Comparison of ENCODE assay signal across 12 cellular contexts in genomic region chr13:49308104-49308875, GRCh38.
DNase-seq lines count a peak whose midpoint lies in the region; ATAC-seq and TF ChIP-seq lines count a peak whose summit lies in the region.
"Had no signal": no experiment of that assay in that cellular context is flagged by ENCODE, and none has a peak within 500 bp of the region (broad histone marks: within the 10 kb centered on the region; RNA-seq: fewer than 3 reads in every experiment).

No MANE protein-coding gene starts in this region.

- H3K27me3 Mint-ChIP-seq in brain: no peaks in the 10 kb centered on the region
- H3K27me3 Mint-ChIP-seq in progenitor cell of endocrine pancreas: no peaks in the 10 kb centered on the region
- peaks cover 2% of the 10 kb centered on the region for H3K27me3 Mint-ChIP-seq in glutamatergic neuron (ENCODE audit: unreplicated experiment)
- H3K27me3 Mint-ChIP-seq: B cell had no signal

- peak overlapping the region; percentile 97 for H3K27ac ChIP-seq in right cardiac atrium (ENCODE audit: low read length)

- H3K9me3 Mint-ChIP-seq in brain: no peaks in the 10 kb centered on the region
- H3K9me3 Mint-ChIP-seq in progenitor cell of endocrine pancreas (ENCODE audit: low read depth): no peaks in the 10 kb centered on the region
- H3K9me3 Mint-ChIP-seq in activated naive CD4-positive, alpha-beta T cell treated with anti-CD3 and anti-CD28 coated beads, Interleukin-2, amount 50 U/mL, for 72 hours: no peaks in the 10 kb centered on the region
- peaks cover 2% of the 10 kb centered on the region for H3K9me3 Mint-ChIP-seq in glutamatergic neuron (ENCODE audit: unreplicated experiment)

- DNase-seq in AG10803 (ENCODE audit: low read depth): peak; percentile 73
- peak; percentile 90 to 95 (median 91) for DNase-seq in right cardiac atrium
- no peak for DNase-seq in progenitor cell of endocrine pancreas (ENCODE audit: low spot score, unreplicated experiment)
- DNase-seq in activated naive CD4-positive, alpha-beta T cell treated with anti-CD3 and anti-CD28 coated beads, Interleukin-2, amount 50 U/mL, for 72 hours (ENCODE audit: low spot score in 2 of 2): no peak
- DNase-seq in activated CD4-positive, alpha-beta T cell treated with anti-CD3 and anti-CD28 coated beads, Interleukin-2, amount 50 U/mL, for 48 hours: no peak
- no peak for DNase-seq in glutamatergic neuron
- DNase-seq: activated gamma-delta T cell treated with Interleukin-2 at 50 U/mL for 16 hours, mesendoderm, NCI-H1417 treated with DMSO at 0.1 percent for 48 hours had no signal

- peaks cover 7% of the 10 kb centered on the region for H3K4me1 ChIP-seq in right cardiac atrium (ENCODE audit: control insufficient read depth, insufficient read depth, low read length)

- H3K4me1 Mint-ChIP-seq in brain (peaks cover 29% of the 10 kb centered on the region), progenitor cell of endocrine pancreas (ENCODE audit: low read depth) (peaks cover 17% of the 10 kb centered on the region), glutamatergic neuron (ENCODE audit: low read depth, unreplicated experiment) (peaks cover 6% of the 10 kb centered on the region)

- H3K27me3 ChIP-seq in right cardiac atrium (ENCODE audit: control insufficient read depth, insufficient read depth): no peaks in the 10 kb centered on the region

- 35% methylated on average over 7 of the region's 7 CpGs for WGBS in right cardiac atrium

- H3K36me3 Mint-ChIP-seq in brain (peaks cover 16% of the 10 kb centered on the region), progenitor cell of endocrine pancreas (ENCODE audit: insufficient read depth) (no peaks in the 10 kb centered on the region), glutamatergic neuron (ENCODE audit: unreplicated experiment) (no peaks in the 10 kb centered on the region)
- no peaks in the 10 kb centered on the region for H3K36me3 Mint-ChIP-seq in activated naive CD4-positive, alpha-beta T cell treated with anti-CD3 and anti-CD28 coated beads, Interleukin-2, amount 50 U/mL, for 72 hours

- intact Hi-C loops in right cardiac atrium (cut with DNase I): no loop called here

- peak; percentile 95 for ATAC-seq in right cardiac atrium
- no peak for ATAC-seq in activated naive CD4-positive, alpha-beta T cell treated with anti-CD3 and anti-CD28 coated beads, Interleukin-2, amount 50 U/mL, for 72 hours
- ATAC-seq in GM18519 (IDR thresholded peaks at IDR 0.05; ENCODE audit: low FRiP score, unreplicated experiment): no peak

- H3K27ac Mint-ChIP-seq in brain: peak overlapping the region in 4 of 5 experiments; percentile 44 to 95 (median 80)
- peak overlapping the region; percentile 60 for H3K27ac Mint-ChIP-seq in progenitor cell of endocrine pancreas
- H3K27ac Mint-ChIP-seq in activated naive CD4-positive, alpha-beta T cell treated with anti-CD3 and anti-CD28 coated beads, Interleukin-2, amount 50 U/mL, for 72 hours: no peak overlapping the region
- no peak overlapping the region for H3K27ac Mint-ChIP-seq in glutamatergic neuron (ENCODE audit: unreplicated experiment)
- H3K27ac Mint-ChIP-seq: B cell had no signal

- TF ChIP-seq CTCF in AG10803 (conservative IDR thresholded peaks at IDR 0.05; ENCODE audit: low read length) (0 out of 2 replicates have a peak, but pooled peaks have one; percentile 3), brain (conservative IDR thresholded peaks at IDR 0.05) (no peak), progenitor cell of endocrine pancreas (IDR thresholded peaks at IDR 0.05; ENCODE audit: unreplicated experiment) (no peak), glutamatergic neuron (IDR thresholded peaks at IDR 0.05; ENCODE audit: partially characterized antibody, unreplicated experiment) (no peak)

- H3K9me3 ChIP-seq in right cardiac atrium (ENCODE audit: control insufficient read depth, low read length): no peaks in the 10 kb centered on the region

- no peak overlapping the region for H3K4me3 ChIP-seq in AG10803 (ENCODE audit: low read length)
- H3K4me3 ChIP-seq in right cardiac atrium (ENCODE audit: low read length): no peak overlapping the region

- no peak overlapping the region for H3K4me3 Mint-ChIP-seq in brain
- H3K4me3 Mint-ChIP-seq in progenitor cell of endocrine pancreas (ENCODE audit: low read depth): no peak overlapping the region
- H3K4me3 Mint-ChIP-seq in glutamatergic neuron (ENCODE audit: unreplicated experiment): no peak overlapping the region
- H3K4me3 Mint-ChIP-seq: B cell had no signal

Comparison
In these comparisons a context has a peak if more than half of its experiments do, and no peak if none do; other contexts are left out.
1. DNase-seq: peak in AG10803 (single experiment) and right cardiac atrium (3 of 3); none in progenitor cell of endocrine pancreas (single experiment), activated naive CD4-positive, alpha-beta T cell treated with anti-CD3 and anti-CD28 coated beads, Interleukin-2, amount 50 U/mL, for 72 hours (0 of 2), activated CD4-positive, alpha-beta T cell treated with anti-CD3 and anti-CD28 coated beads, Interleukin-2, amount 50 U/mL, for 48 hours (0 of 2) and glutamatergic neuron (single experiment).
2. H3K27ac Mint-ChIP-seq: peak in brain (4 of 5) and progenitor cell of endocrine pancreas (single experiment); none in activated naive CD4-positive, alpha-beta T cell treated with anti-CD3 and anti-CD28 coated beads, Interleukin-2, amount 50 U/mL, for 72 hours (0 of 2) and glutamatergic neuron (single experiment).
3. ATAC-seq: peak in right cardiac atrium (2 of 2); none in activated naive CD4-positive, alpha-beta T cell treated with anti-CD3 and anti-CD28 coated beads, Interleukin-2, amount 50 U/mL, for 72 hours (0 of 2) and GM18519 (single experiment).